In genomic region chr13:95624020-95624419, GRCh38 we compare ENCODE assay signal across 7 cellular contexts. TPM values are rescaled to one million over a fixed set of nuclear protein-coding genes. Genes with fewer than 3 reads are reported as not detected.
DNase-seq lines count a peak whose midpoint lies in the region; ATAC-seq, FAIRE-seq and TF ChIP-seq lines count a peak whose summit lies in the region.

No MANE protein-coding gene starts in this region.

- peaks cover 7% of the 10 kb centered on the region for H3K9me3 ChIP-seq in psoas muscle

- H3K36me3 ChIP-seq in psoas muscle (ENCODE audit: insufficient read depth in 1 of 2, low read depth in 1 of 2) = no peaks in the 10 kb centered on the region

- intact Hi-C loops in psoas muscle (cut with DNase I) = loop anchor here in 1 of 2 donors (1.0 kb wide), 1 partner anchor 210 kb away; no protein-coding TSS in a partner anchor

- FAIRE-seq in TTC549 (lab: Jason Lieb, UNC) (peak; percentile 51), frontal cortex (lab: Jason Lieb, UNC) (no peak)

- no peaks in the 10 kb centered on the region for H3K4me1 ChIP-seq in psoas muscle

- peak; percentile 71 for TF ChIP-seq CTCF in psoas muscle (IDR thresholded peaks at IDR 0.05)

- no peaks in the 10 kb centered on the region for H3K27me3 ChIP-seq in psoas muscle (ENCODE audit: insufficient read depth in 3 of 3, low read length in 2 of 3)

- 21 to 39% (median 26%) methylated on average over 5 of the region's 5 CpGs for WGBS in psoas muscle, 3 donors

- H3K27ac ChIP-seq in psoas muscle = no peak overlapping the region

- H3K4me3 ChIP-seq in psoas muscle = no peak overlapping the region

- peak; percentile 56 for ATAC-seq in GM19035 (IDR thresholded peaks at IDR 0.05; ENCODE audit: unreplicated experiment)
- ATAC-seq in psoas muscle = peak; percentile 48 to 77 (median 55)
- ATAC-seq in GM19397 (IDR thresholded peaks at IDR 0.05; ENCODE audit: unreplicated experiment) = no peak

- DNase-seq in DMS79 (lab: John Stamatoyannopoulos, UW) (peak; percentile 23), KG1 (lab: John Stamatoyannopoulos, UW) (peak; percentile 12), frontal cortex (ENCODE audit: low spot score in 2 of 2) (peak; percentile 25 to 33), psoas muscle (no peak)

RNA-seq across cellular contexts. Expression of gene DZIP1, which starts 20.5 kb away (rescaled TPM):
- total RNA-seq in frontal cortex (47.3 TPM), psoas muscle (1 to 10 TPM; 1.8 to 2.9 (median 2.0) TPM)
- polyA plus RNA-seq in psoas muscle = 1 to 10 TPM in 1 of 3 donors, under 1 TPM in 2; 0.70 to 1.1 (median 0.91) TPM

RNA-seq across cellular contexts. Expression of gene DNAJC3, which starts 52.9 kb away (rescaled TPM):
- total RNA-seq in frontal cortex (31.0 TPM), psoas muscle (10 to 100 TPM; 11.5 to 19.6 (median 17.2) TPM)
- 10 to 100 TPM in 1 of 3 donors, 1 to 10 TPM in 2; 7.9 to 11.8 (median 8.9) TPM for polyA plus RNA-seq in psoas muscle

Comparison
In these comparisons a context has a peak if more than half of its experiments do, and no peak if none do; other contexts are left out.
1. DNase-seq: peak in DMS79 (single experiment), KG1 (single experiment) and frontal cortex (2 of 2); none in psoas muscle (0 of 2).
2. RNA of gene DZIP1, which starts 20.5 kb away (total RNA-seq): 47.3 TPM in frontal cortex (single experiment); 1.8 to 2.9 TPM in psoas muscle; every median in the first group is over 10 times any median in the second.